ENCODE assay signal across 23 cellular contexts in genomic region chr3:16908408-16908807, GRCh38. TPM values are rescaled to one million over a fixed set of nuclear protein-coding genes. Genes with fewer than 3 reads are reported as not detected.
DNase-seq lines count a peak whose midpoint lies in the region; FAIRE-seq and TF ChIP-seq lines count a peak whose summit lies in the region.
"Had no signal": no experiment of that assay in that cellular context is flagged by ENCODE, and none has a peak within 500 bp of the region (broad histone marks: within the 10 kb centered on the region; RNA-seq: fewer than 3 reads in every experiment).

No MANE protein-coding gene starts in this region.

- peak overlapping the region; percentile 30 for H3K27ac Mint-ChIP-seq in activated T-cell treated with anti-CD3 and anti-CD28 coated beads, Interleukin-2, amount 50 U/mL, for 24 hours
- peak overlapping the region; percentile 62 for H3K27ac Mint-ChIP-seq in activated naive CD8-positive, alpha-beta T cell
- H3K27ac Mint-ChIP-seq in neural crest cell (ENCODE audit: unreplicated experiment), result peak overlapping the region; percentile 31
- H3K27ac Mint-ChIP-seq: activated CD8-positive, alpha-beta memory T cell treated with anti-CD3 and anti-CD28 coated beads, Interleukin-2, amount 10 ng/mL, durations not matched to agents 7 days and 5 days; activated T-helper 17 cell treated with anti-CD3 and anti-CD28 coated beads, Interleukin-2, amount 50 U/mL, for 72 hours had no signal

- no peak overlapping the region for H3K4me3 Mint-ChIP-seq in activated T-cell treated with anti-CD3 and anti-CD28 coated beads, Interleukin-2, amount 50 U/mL, for 24 hours
- H3K4me3 Mint-ChIP-seq in activated naive CD8-positive, alpha-beta T cell, result no peak overlapping the region
- H3K4me3 Mint-ChIP-seq in neural crest cell, result no peak overlapping the region
- H3K4me3 Mint-ChIP-seq: activated CD8-positive, alpha-beta memory T cell treated with anti-CD3 and anti-CD28 coated beads, Interleukin-2, amount 10 ng/mL, durations not matched to agents 7 days and 5 days; activated T-helper 17 cell treated with anti-CD3 and anti-CD28 coated beads, Interleukin-2, amount 50 U/mL, for 72 hours had no signal

- H3K36me3 Mint-ChIP-seq in activated T-cell treated with anti-CD3 and anti-CD28 coated beads, Interleukin-2, amount 50 U/mL, for 24 hours (ENCODE audit: low read depth), result peaks cover 12% of the 10 kb centered on the region
- peaks cover 4% of the 10 kb centered on the region for H3K36me3 Mint-ChIP-seq in activated naive CD8-positive, alpha-beta T cell
- H3K36me3 Mint-ChIP-seq in neural crest cell (ENCODE audit: low read depth), result no peaks in the 10 kb centered on the region

- H3K9me3 Mint-ChIP-seq in activated T-cell treated with anti-CD3 and anti-CD28 coated beads, Interleukin-2, amount 50 U/mL, for 24 hours, result peaks cover 8% of the 10 kb centered on the region
- H3K9me3 Mint-ChIP-seq in activated naive CD8-positive, alpha-beta T cell (ENCODE audit: low read depth), result no peaks in the 10 kb centered on the region
- H3K9me3 Mint-ChIP-seq in neural crest cell, result no peaks in the 10 kb centered on the region
- H3K9me3 Mint-ChIP-seq: activated T-helper 17 cell treated with anti-CD3 and anti-CD28 coated beads, Interleukin-2, amount 50 U/mL, for 72 hours had no signal

- TF ChIP-seq POLR2A in GM12891 (IDR thresholded peaks at IDR 0.05; ENCODE audit: low read depth, low read length), result no peak

- peaks cover 84% of the 10 kb centered on the region for H3K4me1 Mint-ChIP-seq in activated T-cell treated with anti-CD3 and anti-CD28 coated beads, Interleukin-2, amount 50 U/mL, for 24 hours (ENCODE audit: low read depth)
- peaks cover 88% of the 10 kb centered on the region for H3K4me1 Mint-ChIP-seq in activated naive CD8-positive, alpha-beta T cell (ENCODE audit: low read depth)
- H3K4me1 Mint-ChIP-seq in neural crest cell, result no peaks in the 10 kb centered on the region

- no peak for DNase-seq in activated T-cell treated with anti-CD3 and anti-CD28 coated beads, Interleukin-2, amount 50 U/mL, for 24 hours
- DNase-seq in activated T-cell treated with anti-CD3 and anti-CD28 coated beads for 4 hours (no peak), GM12891 (ENCODE audit: insufficient read length, low spot score) (no peak), neural crest cell (ENCODE audit: low read depth, low spot score) (no peak), OCI-M1 (lab: John Stamatoyannopoulos, UW) (no peak), ecto neural progenitor cell (ENCODE audit: low spot score) (no peak), DMS 273 treated with DMSO at 0.1 percent for 48 hours (lab: John Stamatoyannopoulos, UW) (no peak)
- DNase-seq: activated CD8-positive, alpha-beta memory T cell treated with anti-CD3 and anti-CD28 coated beads, Interleukin-2, amount 10 ng/mL, durations not matched to agents 7 days and 5 days; effector memory CD4-positive, alpha-beta T cell; esophagus squamous epithelium; HCEC 1CT; lower lobe of right lung; MG63; NCI-H69; right lobe of liver; SHP77; SW 1271; upper lobe of right lung had no signal

- TF ChIP-seq CTCF in neural crest cell (conservative IDR thresholded peaks at IDR 0.05), result no peak

- FAIRE-seq in GM12891 (lab: Jason Lieb, UNC), result peak; percentile 41
- FAIRE-seq: A204.1, G401.6, keratinocyte had no signal

- H3K27me3 Mint-ChIP-seq in activated T-cell treated with anti-CD3 and anti-CD28 coated beads, Interleukin-2, amount 50 U/mL, for 24 hours, result no peaks in the 10 kb centered on the region
- no peaks in the 10 kb centered on the region for H3K27me3 Mint-ChIP-seq in activated naive CD8-positive, alpha-beta T cell
- H3K27me3 Mint-ChIP-seq in neural crest cell (ENCODE audit: low read depth), result no peaks in the 10 kb centered on the region
- H3K27me3 Mint-ChIP-seq: activated CD8-positive, alpha-beta memory T cell treated with anti-CD3 and anti-CD28 coated beads, Interleukin-2, amount 10 ng/mL, durations not matched to agents 7 days and 5 days; activated T-helper 17 cell treated with anti-CD3 and anti-CD28 coated beads, Interleukin-2, amount 50 U/mL, for 72 hours had no signal

TF ChIP-seq in GM12891, 5 proteins besides CTCF, POLR2A, EP300 and RAD21:
- no peak for TF ChIP-seq TAF1 (IDR thresholded peaks at IDR 0.05; ENCODE audit: low read depth, low read length)
- TF ChIP-seq SPI1 (IDR thresholded peaks at IDR 0.05; ENCODE audit: low read depth, low read length), result no peak
- TF ChIP-seq POU2F2 (IDR thresholded peaks at IDR 0.05; ENCODE audit: low read depth, low read length), result no peak
- TF ChIP-seq POLR2AphosphoS5 (IDR thresholded peaks at IDR 0.05; ENCODE audit: low read depth, low read length), result no peak
- no peak for TF ChIP-seq PAX5 (IDR thresholded peaks at IDR 0.05; ENCODE audit: insufficient read depth, low read length, severe bottlenecking)

RNA-seq across cellular contexts. Expression of gene PLCL2, which starts 23.7 kb away (rescaled TPM):
- 22.3 TPM for polyA plus RNA-seq in GM12891 (2012; ENCODE audit: low read depth, missing spikeins)
- 9.4 and 10.5 TPM in 2 replicates for total RNA-seq in neural crest cell
